In genomic region chr4:105036991-105037390, GRCh38 we compare ENCODE assay signal across 28 cellular contexts.
"Had no signal": no experiment of that assay in that cellular context is flagged by ENCODE, and none has a peak within 500 bp of the region (broad histone marks: within the 10 kb centered on the region; RNA-seq: fewer than 3 reads in every experiment).

No MANE protein-coding gene starts in this region.

- DNase-seq: cortex of kidney; effector memory CD8-positive, alpha-beta T cell; erythroblast; esophagus squamous epithelium; hypothalamus; immature natural killer cell; islet precursor cell; mesenchymal stem cell; mucosa of descending colon; naive B cell; pancreas; stimulated activated CD4-positive, alpha-beta T cell treated with anti-CD3 and anti-CD28 coated beads, Interleukin-12 subunit alpha, Interleukin-12 subunit beta, amount 100 ng/mL, for 4 hours; stimulated activated CD4-positive, alpha-beta T cell treated with anti-CD3 and anti-CD28 coated beads, Interleukin-2, amount 100 ng/mL, for 24 hours; stimulated activated CD4-positive, alpha-beta T cell treated with anti-CD3 and anti-CD28 coated beads, Interleukin-4, amount 100 ng/mL, for 24 hours; stimulated activated naive CD4-positive, alpha-beta T cell treated with Interleukin-2 at 50 U/mL for 16 hours; stomach; thyroid gland; trophoblast cell had no signal

- ATAC-seq: effector memory CD8-positive, alpha-beta T cell; left lobe of liver; mucosa of descending colon; natural killer cell treated with Interleukin-12 subunit alpha and Interleukin-12 subunit beta and Interleukin-15 and Interleukin-18, amount 100 ng/mL, for 72 hours; pancreas; sciatic nerve; stimulated activated effector memory CD8-positive, alpha-beta T cell treated with anti-CD3 and anti-CD28 coated beads, Interleukin-12 subunit alpha, Interleukin-12 subunit beta, amount 100 ng/mL, for 72 hours had no signal

- H3K36me3 ChIP-seq: esophagus squamous epithelium, neutrophil, pancreas, stomach, thyroid gland, vagina had no signal

- H3K9me3 ChIP-seq: mucosa of descending colon, neutrophil, pancreas, thyroid gland, vagina had no signal

- H3K4me3 Mint-ChIP-seq: effector memory CD8-positive, alpha-beta T cell; immature natural killer cell; mesothelial cell of epicardium; naive B cell; natural killer cell treated with Interleukin-12 subunit alpha and Interleukin-12 subunit beta and Interleukin-15 and Interleukin-18, amount 100 ng/mL, for 72 hours; neural crest cell; stimulated activated effector memory CD8-positive, alpha-beta T cell treated with anti-CD3 and anti-CD28 coated beads, Interleukin-12 subunit alpha, Interleukin-12 subunit beta, amount 100 ng/mL, for 72 hours had no signal

- H3K4me1 ChIP-seq: esophagus squamous epithelium, pancreas, stomach, vagina had no signal

- H3K27me3 ChIP-seq: esophagus squamous epithelium, neutrophil, pancreas, stomach, thyroid gland, vagina had no signal

- FAIRE-seq: endometrium had no signal

- H3K27ac ChIP-seq: esophagus squamous epithelium, neutrophil, pancreas, stomach, thyroid gland, vagina had no signal

- H3K4me2 ChIP-seq: smooth muscle cell had no signal

- H3K4me1 Mint-ChIP-seq: immature natural killer cell; mesothelial cell of epicardium; naive B cell; neural crest cell; stimulated activated effector memory CD8-positive, alpha-beta T cell treated with anti-CD3 and anti-CD28 coated beads, Interleukin-12 subunit alpha, Interleukin-12 subunit beta, amount 100 ng/mL, for 72 hours had no signal

- H3K36me3 Mint-ChIP-seq: mesothelial cell of epicardium; naive B cell; stimulated activated effector memory CD8-positive, alpha-beta T cell treated with anti-CD3 and anti-CD28 coated beads, Interleukin-12 subunit alpha, Interleukin-12 subunit beta, amount 100 ng/mL, for 72 hours had no signal

- H3K27ac Mint-ChIP-seq: effector memory CD8-positive, alpha-beta T cell; immature natural killer cell; mesothelial cell of epicardium; natural killer cell treated with Interleukin-12 subunit alpha and Interleukin-12 subunit beta and Interleukin-15 and Interleukin-18, amount 100 ng/mL, for 72 hours; stimulated activated effector memory CD8-positive, alpha-beta T cell treated with anti-CD3 and anti-CD28 coated beads, Interleukin-12 subunit alpha, Interleukin-12 subunit beta, amount 100 ng/mL, for 72 hours had no signal

- H3K4me3 ChIP-seq: esophagus squamous epithelium, mucosa of descending colon, pancreas, smooth muscle cell, stomach, thyroid gland, vagina had no signal

- H3K9me3 Mint-ChIP-seq: stimulated activated effector memory CD8-positive, alpha-beta T cell treated with anti-CD3 and anti-CD28 coated beads, Interleukin-12 subunit alpha, Interleukin-12 subunit beta, amount 100 ng/mL, for 72 hours had no signal

- H3K27me3 Mint-ChIP-seq: effector memory CD8-positive, alpha-beta T cell had no signal
